ENCODE assay signal across 14 cellular contexts in the genomic region with DNA sequence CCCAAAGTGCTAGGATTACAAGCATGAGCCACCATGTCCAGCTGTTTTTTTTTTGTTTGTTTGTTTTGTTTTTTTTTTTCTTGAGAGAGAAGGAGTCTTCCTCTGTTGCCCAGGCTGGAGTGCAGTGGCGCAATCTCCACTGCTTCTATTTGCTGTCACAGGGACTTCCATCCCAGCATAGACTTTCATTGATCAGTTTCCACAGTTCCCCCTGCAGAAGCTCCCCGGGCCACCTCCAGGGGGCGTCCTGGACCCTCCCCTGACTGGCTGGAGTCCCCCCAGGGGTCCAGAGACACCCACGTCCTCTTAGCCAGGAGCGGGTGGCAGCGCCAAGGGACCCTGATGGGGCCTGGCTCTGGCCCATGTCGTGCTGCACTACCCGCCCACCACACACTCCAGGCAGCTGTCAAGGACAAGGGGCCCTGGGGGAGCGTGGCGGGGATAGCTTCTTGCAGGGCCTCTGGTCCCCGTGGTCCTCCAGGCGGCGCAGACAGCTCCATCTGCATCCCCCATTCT. TPM values are rescaled to one million over a fixed set of nuclear protein-coding genes. Genes with fewer than 3 reads are reported as not detected.
DNase-seq lines count a peak whose midpoint lies in the region; ATAC-seq and TF ChIP-seq lines count a peak whose summit lies in the region.
"Had no signal": no experiment of that assay in that cellular context is flagged by ENCODE, and none has a peak within 500 bp of the region (broad histone marks: within the 10 kb centered on the region; RNA-seq: fewer than 3 reads in every experiment).

No MANE protein-coding gene starts in this region.

- H3K23ac ChIP-seq in H9 (ENCODE audit: insufficient read length, low read depth, low read length), result no peak overlapping the region

- H3K27ac ChIP-seq in H9 (ENCODE audit: insufficient read length, low read depth, low read length) (no peak overlapping the region), right lobe of liver (no peak overlapping the region)
- H3K27ac ChIP-seq: coronary artery had no signal

- intact Hi-C loops in right lobe of liver (cut with DNase I), result loop anchor here in 1 of 2 donors (5.0 kb wide), 1 partner anchor 46 kb away; no protein-coding TSS in a partner anchor

- H3K14ac ChIP-seq in H9 (ENCODE audit: insufficient read depth, low read length), result no peak overlapping the region; the same call in 1 of the 2 replicates

- H3K9me3 Mint-ChIP-seq in H9, result peaks cover 0 to under 1% of the 10 kb centered on the region in 2 experiments; a peak in 2 of 5 replicates
- H3K9me3 Mint-ChIP-seq: memory B cell had no signal

- H3K4me3 ChIP-seq in astrocyte of the cerebellum (ENCODE audit: low read depth, low read length) (no peak overlapping the region), right lobe of liver (no peak overlapping the region)
- H3K4me3 ChIP-seq: coronary artery had no signal

- H3K27me3 Mint-ChIP-seq in H9 (ENCODE audit: low read depth), result peaks cover 52% of the 10 kb centered on the region

- H3K27ac Mint-ChIP-seq in H9, result no peak overlapping the region
- H3K27ac Mint-ChIP-seq: memory B cell had no signal

- no peak overlapping the region for H2AK5ac ChIP-seq in H9 (ENCODE audit: insufficient read length, low read length)

- H2BK12ac ChIP-seq in H9 (ENCODE audit: insufficient read length, low read depth, low read length), result no peak overlapping the region

- H3K79me1 ChIP-seq in H9 (ENCODE audit: insufficient read depth, low read depth, low read length, poor library complexity, severe bottlenecking), result no peaks in the 10 kb centered on the region

- no peak overlapping the region for H2BK120ac ChIP-seq in H9 (ENCODE audit: low read depth, low read length, poor library complexity, severe bottlenecking)

- H3K9ac ChIP-seq in H9 (ENCODE audit: extremely low read depth, insufficient read length, low read length), result no peak overlapping the region

- peak; percentile 47 for DNase-seq in DMS 273 (lab: John Stamatoyannopoulos, UW; ENCODE audit: unreplicated experiment)
- no peak for DNase-seq in DMS 273 treated with DMSO at 0.1 percent for 48 hours (lab: John Stamatoyannopoulos, UW)
- no peak for DNase-seq in H9
- DNase-seq in astrocyte of the cerebellum (ENCODE audit: low read depth), result no peak
- no peak for DNase-seq in right lobe of liver
- no peak for DNase-seq in GDM1 (lab: John Stamatoyannopoulos, UW)
- DNase-seq: 8988T; NCI-H2171 treated with DMSO at 0.1 percent for 48 hours; stimulated activated CD4-positive, alpha-beta T cell treated with anti-CD3 and anti-CD28 coated beads, Interleukin-1b, Interleukin-23, amount 100 ng/mL, for 48 hours had no signal

- TF ChIP-seq CTCF in H9 (conservative IDR thresholded peaks at IDR 0.05), result peak; percentile 78
- peak; percentile 58 for TF ChIP-seq CTCF in astrocyte of the cerebellum (IDR thresholded peaks at IDR 0.05; ENCODE audit: low read depth, low read length, missing control alignments)
- peak in 3 of 4 donors; percentile 9 to 25 (median 12) for TF ChIP-seq CTCF in right lobe of liver (IDR thresholded peaks at IDR 0.05)

- H2BK5ac ChIP-seq in H9 (ENCODE audit: insufficient read length, low read length), result no peak overlapping the region

- in situ Hi-C loops in astrocyte of the cerebellum (cut with HindIII; ENCODE audit: low sequenced_read_pairs), result no loop called here

- H3K36me3 ChIP-seq in right lobe of liver, result no peaks in the 10 kb centered on the region

- H4K20me1 ChIP-seq in H9 (ENCODE audit: control insufficient read depth, insufficient read depth, insufficient read length), result no peaks in the 10 kb centered on the region

- no peak overlapping the region for H4K8ac ChIP-seq in H9 (replicated peaks; ENCODE audit: insufficient read length, low read depth, low read length)

- no peak overlapping the region for H2BK15ac ChIP-seq in H9 (ENCODE audit: low read depth, low read length)

- no peak overlapping the region for H3K4me3 Mint-ChIP-seq in H9
- H3K4me3 Mint-ChIP-seq: memory B cell had no signal

- no peak for TF ChIP-seq POLR2A in right lobe of liver (IDR thresholded peaks at IDR 0.05)

- H3K79me2 ChIP-seq in H9 (ENCODE audit: insufficient read depth, low read length), result no peaks in the 10 kb centered on the region

- no peak overlapping the region for H3T11ph ChIP-seq in H9 (ENCODE audit: low read length)

- no peak overlapping the region for H3K4ac ChIP-seq in H9 (ENCODE audit: low read depth, low read length)

- H3K4me1 Mint-ChIP-seq in H9, result peaks cover 2% of the 10 kb centered on the region in 2 experiments; a peak in 1 of 4 replicates
- H3K4me1 Mint-ChIP-seq: memory B cell had no signal

- no peak overlapping the region for H3K56ac ChIP-seq in H9 (ENCODE audit: insufficient read length, low read depth, low read length)

- H4K91ac ChIP-seq in H9 (ENCODE audit: insufficient read length, low read depth, low read length), result no peak overlapping the region

- H3K4me1 ChIP-seq in H9 (ENCODE audit: insufficient read depth, low read length) (no peaks in the 10 kb centered on the region), right lobe of liver (peaks cover 0 to 13% (median 0%) of the 10 kb centered on the region in 4 donors)

- no peak overlapping the region for H2BK20ac ChIP-seq in H9 (ENCODE audit: low read depth, low read length, poor library complexity, severe bottlenecking)

- no peak overlapping the region for H2AFZ ChIP-seq in H9 (ENCODE audit: low read length)

- H3K36me3 Mint-ChIP-seq in H9 (ENCODE audit: insufficient read depth in 1 of 3, low read depth in 3 of 3), result peaks cover 0 to 2% (median 0%) of the 10 kb centered on the region in 3 experiments; a peak in 1 of 7 replicates
- H3K36me3 Mint-ChIP-seq: memory B cell had no signal

- no peak overlapping the region for H4K5ac ChIP-seq in H9 (ENCODE audit: insufficient read length, low read depth, low read length)

- no peak overlapping the region for H3K18ac ChIP-seq in H9 (ENCODE audit: insufficient read length, low read depth, low read length)

- H3K23me2 ChIP-seq in H9 (ENCODE audit: insufficient read length, low read depth, low read length, poor library complexity, severe bottlenecking), result peaks cover 9% of the 10 kb centered on the region

- H3K9me3 ChIP-seq in H9 (ENCODE audit: control insufficient read depth, low read depth, low read length) (no peaks in the 10 kb centered on the region), right lobe of liver (no peaks in the 10 kb centered on the region)

- no CpG with 5 or more reads among the region's 13 CpGs for whole genome bisulfite sequencing in H9 (ENCODE audit: extremely low coverage, insufficient read length, low lambda C conversion rate)
- WGBS in right lobe of liver (ENCODE audit: insufficient coverage, low coverage, low lambda C conversion rate, missing lambda C conversion rate), result 47% methylated on average over 5 of the region's 13 CpGs

- H3K27me3 ChIP-seq in H9 (ENCODE audit: insufficient read depth, low read length) (peaks cover 13% of the 10 kb centered on the region; the same call in 1 of the 2 replicates), right lobe of liver (no peaks in the 10 kb centered on the region)

- H3K4me2 ChIP-seq in H9 (ENCODE audit: insufficient read depth, insufficient read length, low read length), result no peak overlapping the region

- ATAC-seq in right lobe of liver (peak in 1 of 4 donors; percentile 26), GM19328 (IDR thresholded peaks at IDR 0.05; ENCODE audit: unreplicated experiment) (no peak), GM19452 (IDR thresholded peaks at IDR 0.05; ENCODE audit: unreplicated experiment) (no peak)

RNA-seq across cellular contexts. Expression of a gene that starts 3.1 kb away (rescaled TPM):
- 7.1 and 10.2 TPM in 2 replicates for total RNA-seq in H9 (2021)
- total RNA-seq in right lobe of liver, result 10 to 100 TPM in 2 of 6 experiments, 1 to 10 TPM in 4; 2.7 to 12.3 (median 8.2) TPM
- total RNA-seq: urinary bladder had no signal

RNA-seq across cellular contexts. Expression of a gene that starts 6.8 kb away (rescaled TPM):
- total RNA-seq in H9 (2021) (64.2 and 70.9 TPM in 2 replicates), right lobe of liver (10 to 100 TPM; 21.6 to 46.4 (median 25.0) TPM)

RNA-seq across cellular contexts. Expression of a gene that starts 10.2 kb away (rescaled TPM):
- total RNA-seq in H9 (2021) (15.3 and 18.4 TPM in 2 replicates), right lobe of liver (100 to 1,000 TPM; 129 to 284 (median 186) TPM)

RNA-seq across cellular contexts. Expression of a gene that starts 26.7 kb away (rescaled TPM):
- total RNA-seq in H9 (2021) (11.9 and 12.1 TPM in 2 replicates), right lobe of liver (under 1 TPM in 1 of 6 experiments, not detected in 5; 0.22 TPM)

RNA-seq across cellular contexts. Expression of a gene that starts 31.2 kb away (rescaled TPM):
- total RNA-seq in H9 (2021) (52.0 and 54.0 TPM in 2 replicates), right lobe of liver (100 to 1,000 TPM in 1 of 6 experiments, 10 to 100 TPM in 5; 12.0 to 127 (median 42.6) TPM)

Comparison
In these comparisons a context has a peak if more than half of its experiments do, and no peak if none do; other contexts are left out.
1. CTCF ChIP-seq: peak in every context shown above with its lines; median percentile 78 in H9; 58 in astrocyte of the cerebellum; 12 in right lobe of liver.